Comparison of ENCODE assay signal across 1 cellular context in genomic region chr10:30438016-30438850, GRCh38.
TF ChIP-seq lines count a peak whose summit lies in the region.

No MANE protein-coding gene starts in this region.

TF ChIP-seq in HepG2, 621 proteins besides CTCF, POLR2A, EP300 and RAD21 (continues in another document):
- peak; percentile 70; the same call in 1 of the 2 replicates for TF ChIP-seq SALL1 (CRISPR knock-in tag; IDR thresholded peaks at IDR 0.05)
- TF ChIP-seq, protein P1, sequence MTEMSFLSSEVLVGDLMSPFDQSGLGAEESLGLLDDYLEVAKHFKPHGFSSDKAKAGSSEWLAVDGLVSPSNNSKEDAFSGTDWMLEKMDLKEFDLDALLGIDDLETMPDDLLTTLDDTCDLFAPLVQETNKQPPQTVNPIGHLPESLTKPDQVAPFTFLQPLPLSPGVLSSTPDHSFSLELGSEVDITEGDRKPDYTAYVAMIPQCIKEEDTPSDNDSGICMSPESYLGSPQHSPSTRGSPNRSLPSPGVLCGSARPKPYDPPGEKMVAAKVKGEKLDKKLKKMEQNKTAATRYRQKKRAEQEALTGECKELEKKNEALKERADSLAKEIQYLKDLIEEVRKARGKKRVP (CRISPR knock-in tag; IDR thresholded peaks at IDR 0.05) = 0 out of 4 replicates have a peak, but pooled peaks of 1 of the 2 experiments have one; percentile 18
- no peak for TF ChIP-seq NRL (CRISPR knock-in tag; IDR thresholded peaks at IDR 0.05; ENCODE audit: borderline replicate concordance)
- TF ChIP-seq, protein P2, sequence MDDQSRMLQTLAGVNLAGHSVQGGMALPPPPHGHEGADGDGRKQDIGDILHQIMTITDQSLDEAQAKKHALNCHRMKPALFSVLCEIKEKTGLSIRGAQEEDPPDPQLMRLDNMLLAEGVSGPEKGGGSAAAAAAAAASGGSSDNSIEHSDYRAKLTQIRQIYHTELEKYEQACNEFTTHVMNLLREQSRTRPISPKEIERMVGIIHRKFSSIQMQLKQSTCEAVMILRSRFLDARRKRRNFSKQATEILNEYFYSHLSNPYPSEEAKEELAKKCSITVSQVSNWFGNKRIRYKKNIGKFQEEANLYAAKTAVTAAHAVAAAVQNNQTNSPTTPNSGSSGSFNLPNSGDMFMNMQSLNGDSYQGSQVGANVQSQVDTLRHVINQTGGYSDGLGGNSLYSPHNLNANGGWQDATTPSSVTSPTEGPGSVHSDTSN (CRISPR knock-in tag; IDR thresholded peaks at IDR 0.05; ENCODE audit: borderline replicate concordance) = no peak
- TF ChIP-seq GFI1 (CRISPR knock-in tag; IDR thresholded peaks at IDR 0.05; ENCODE audit: borderline replicate concordance) = peak; percentile 66; the same call in 1 of the 2 replicates
- no peak for TF ChIP-seq CREB1 (IDR thresholded peaks at IDR 0.05)
- TF ChIP-seq CREB1 (CRISPR knock-in tag; IDR thresholded peaks at IDR 0.05) = peak; percentile 54
- no peak for TF ChIP-seq HOXA3 (CRISPR knock-in tag; IDR thresholded peaks at IDR 0.05)
- TF ChIP-seq KLF11 (CRISPR knock-in tag; IDR thresholded peaks at IDR 0.05) = no peak
- TF ChIP-seq ZIK1 (CRISPR knock-in tag; IDR thresholded peaks at IDR 0.05; ENCODE audit: borderline replicate concordance, low read depth) = no peak
- peak; percentile 43; the same call in 1 of the 2 replicates for TF ChIP-seq HHEX (CRISPR knock-in tag; IDR thresholded peaks at IDR 0.05)
- no peak for TF ChIP-seq ZNF234 (CRISPR knock-in tag; conservative IDR thresholded peaks at IDR 0.05)
- TF ChIP-seq ZNF609 (CRISPR knock-in tag; IDR thresholded peaks at IDR 0.05; ENCODE audit: borderline replicate concordance) = peak; percentile 91
- 0 out of 2 replicates have a peak, but pooled peaks have one; percentile 41 for TF ChIP-seq NKX3-1 (CRISPR knock-in tag; IDR thresholded peaks at IDR 0.05)
- no peak for TF ChIP-seq ZNF136 (CRISPR knock-in tag; IDR thresholded peaks at IDR 0.05; ENCODE audit: low read depth)
- no peak for TF ChIP-seq ZSCAN30 (CRISPR knock-in tag; IDR thresholded peaks at IDR 0.05)
- TF ChIP-seq, protein P3, sequence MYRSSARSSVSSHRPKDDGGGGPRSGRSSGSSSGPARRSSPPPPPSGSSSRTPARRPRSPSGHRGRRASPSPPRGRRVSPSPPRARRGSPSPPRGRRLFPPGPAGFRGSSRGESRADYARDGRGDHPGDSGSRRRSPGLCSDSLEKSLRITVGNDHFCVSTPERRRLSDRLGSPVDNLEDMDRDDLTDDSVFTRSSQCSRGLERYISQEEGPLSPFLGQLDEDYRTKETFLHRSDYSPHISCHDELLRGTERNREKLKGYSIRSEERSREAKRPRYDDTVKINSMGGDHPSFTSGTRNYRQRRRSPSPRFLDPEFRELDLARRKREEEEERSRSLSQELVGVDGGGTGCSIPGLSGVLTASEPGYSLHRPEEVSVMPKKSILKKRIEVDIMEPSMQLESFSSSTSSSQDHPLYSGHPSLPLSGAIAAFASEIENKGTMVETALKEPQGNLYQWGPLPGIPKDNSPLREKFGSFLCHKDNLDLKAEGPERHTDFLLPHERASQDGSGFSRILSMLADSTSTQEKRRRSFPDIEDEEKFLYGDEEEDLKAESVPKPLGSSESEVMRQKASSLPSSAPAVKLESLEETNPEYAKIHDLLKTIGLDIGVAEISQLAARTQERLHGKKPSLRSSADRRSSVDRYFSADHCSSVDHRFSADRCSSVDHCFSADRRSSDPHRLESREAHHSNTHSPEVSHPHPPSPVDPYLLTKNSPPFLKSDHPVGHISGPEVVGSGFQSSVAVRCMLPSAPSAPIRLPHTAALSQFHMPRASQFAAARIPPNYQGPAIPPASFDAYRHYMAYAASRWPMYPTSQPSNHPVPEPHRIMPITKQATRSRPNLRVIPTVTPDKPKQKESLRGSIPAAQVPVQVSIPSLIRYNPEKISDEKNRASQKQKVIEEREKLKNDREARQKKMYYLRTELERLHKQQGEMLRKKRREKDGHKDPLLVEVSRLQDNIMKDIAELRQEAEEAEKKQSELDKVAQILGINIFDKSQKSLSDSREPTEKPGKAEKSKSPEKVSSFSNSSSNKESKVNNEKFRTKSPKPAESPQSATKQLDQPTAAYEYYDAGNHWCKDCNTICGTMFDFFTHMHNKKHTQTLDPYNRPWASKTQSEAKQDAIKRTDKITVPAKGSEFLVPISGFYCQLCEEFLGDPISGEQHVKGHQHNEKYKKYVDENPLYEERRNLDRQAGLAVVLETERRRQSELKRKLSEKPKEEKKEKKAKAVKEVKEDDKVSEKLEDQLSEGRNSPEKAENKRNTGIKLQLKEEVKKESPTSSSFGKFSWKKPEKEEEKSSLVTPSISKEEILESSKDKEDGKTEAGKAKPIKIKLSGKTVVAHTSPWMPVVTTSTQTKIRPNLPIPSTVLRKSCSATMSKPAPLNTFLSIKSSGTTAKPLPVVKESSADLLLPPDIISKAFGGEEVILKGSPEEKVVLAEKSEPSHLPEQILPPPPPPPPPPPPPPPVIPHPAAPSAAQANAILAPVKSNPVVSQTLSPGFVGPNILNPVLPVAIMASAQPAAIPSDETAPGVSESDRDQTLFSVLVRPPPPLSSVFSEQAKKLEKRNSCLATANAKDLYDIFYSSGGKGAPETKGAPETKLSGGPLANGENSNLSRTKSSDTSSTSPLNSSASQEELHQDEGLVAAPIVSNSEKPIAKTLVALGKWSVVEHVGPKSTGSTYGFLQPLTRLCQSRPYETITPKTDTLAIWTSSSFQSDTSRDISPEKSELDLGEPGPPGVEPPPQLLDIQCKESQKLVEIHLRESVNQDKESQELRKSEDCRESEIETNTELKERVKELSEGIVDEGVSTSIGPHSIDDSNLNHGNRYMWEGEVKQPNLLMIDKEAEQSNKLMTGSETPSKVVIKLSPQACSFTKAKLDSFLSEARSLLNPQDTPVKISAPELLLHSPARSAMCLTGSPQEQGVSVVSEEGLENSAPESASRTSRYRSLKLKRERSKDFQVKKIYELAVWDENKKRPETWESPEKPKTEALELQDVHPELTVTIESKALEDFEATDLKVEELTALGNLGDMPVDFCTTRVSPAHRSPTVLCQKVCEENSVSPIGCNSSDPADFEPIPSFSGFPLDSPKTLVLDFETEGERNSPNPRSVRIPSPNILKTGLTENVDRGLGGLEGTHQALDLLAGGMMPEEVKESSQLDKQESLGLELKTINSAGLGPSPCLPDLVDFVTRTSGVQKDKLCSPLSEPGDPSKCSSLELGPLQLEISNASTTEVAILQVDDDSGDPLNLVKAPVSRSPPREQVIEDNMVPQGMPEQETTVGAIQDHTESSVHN (CRISPR knock-in tag; IDR thresholded peaks at IDR 0.05) = no peak
- TF ChIP-seq KDM5A (IDR thresholded peaks at IDR 0.05; ENCODE audit: borderline replicate concordance, low read length) = 0 out of 2 replicates have a peak, but pooled peaks have one; percentile 49
- TF ChIP-seq HNF1A (IDR thresholded peaks at IDR 0.05; ENCODE audit: low read depth) = no peak
- peak; percentile 72; the same call in 1 of the 2 replicates for TF ChIP-seq HNF1A (CRISPR knock-in tag; IDR thresholded peaks at IDR 0.05; ENCODE audit: borderline replicate concordance)
- TF ChIP-seq FOXK1 (CRISPR knock-in tag; IDR thresholded peaks at IDR 0.05; ENCODE audit: borderline replicate concordance, low read depth) = peak; percentile 60; the same call in 1 of the 2 replicates
- 0 out of 2 replicates have a peak, but pooled peaks have one; percentile 45 for TF ChIP-seq CC2D1A (CRISPR knock-in tag; IDR thresholded peaks at IDR 0.05)
- TF ChIP-seq, protein P4, sequence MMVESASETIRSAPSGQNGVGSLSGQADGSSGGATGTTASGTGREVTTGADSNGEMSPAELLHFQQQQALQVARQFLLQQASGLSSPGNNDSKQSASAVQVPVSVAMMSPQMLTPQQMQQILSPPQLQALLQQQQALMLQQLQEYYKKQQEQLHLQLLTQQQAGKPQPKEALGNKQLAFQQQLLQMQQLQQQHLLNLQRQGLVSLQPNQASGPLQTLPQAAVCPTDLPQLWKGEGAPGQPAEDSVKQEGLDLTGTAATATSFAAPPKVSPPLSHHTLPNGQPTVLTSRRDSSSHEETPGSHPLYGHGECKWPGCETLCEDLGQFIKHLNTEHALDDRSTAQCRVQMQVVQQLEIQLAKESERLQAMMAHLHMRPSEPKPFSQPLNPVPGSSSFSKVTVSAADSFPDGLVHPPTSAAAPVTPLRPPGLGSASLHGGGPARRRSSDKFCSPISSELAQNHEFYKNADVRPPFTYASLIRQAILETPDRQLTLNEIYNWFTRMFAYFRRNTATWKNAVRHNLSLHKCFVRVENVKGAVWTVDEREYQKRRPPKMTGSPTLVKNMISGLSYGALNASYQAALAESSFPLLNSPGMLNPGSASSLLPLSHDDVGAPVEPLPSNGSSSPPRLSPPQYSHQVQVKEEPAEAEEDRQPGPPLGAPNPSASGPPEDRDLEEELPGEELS (CRISPR knock-in tag; IDR thresholded peaks at IDR 0.05) = peak; percentile 88
- TF ChIP-seq, protein P5, sequence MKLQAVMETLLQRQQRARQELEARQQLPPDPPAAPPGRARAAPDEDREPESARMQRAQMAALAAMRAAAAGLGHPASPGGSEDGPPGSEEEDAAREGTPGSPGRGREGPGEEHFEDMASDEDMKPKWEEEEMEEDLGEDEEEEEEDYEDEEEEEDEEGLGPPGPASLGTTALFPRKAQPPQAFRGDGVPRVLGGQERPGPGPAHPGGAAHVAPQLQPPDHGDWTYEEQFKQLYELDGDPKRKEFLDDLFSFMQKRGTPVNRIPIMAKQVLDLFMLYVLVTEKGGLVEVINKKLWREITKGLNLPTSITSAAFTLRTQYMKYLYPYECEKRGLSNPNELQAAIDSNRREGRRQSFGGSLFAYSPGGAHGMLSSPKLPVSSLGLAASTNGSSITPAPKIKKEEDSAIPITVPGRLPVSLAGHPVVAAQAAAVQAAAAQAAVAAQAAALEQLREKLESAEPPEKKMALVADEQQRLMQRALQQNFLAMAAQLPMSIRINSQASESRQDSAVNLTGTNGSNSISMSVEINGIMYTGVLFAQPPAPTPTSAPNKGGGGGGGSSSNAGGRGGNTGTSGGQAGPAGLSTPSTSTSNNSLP (IDR thresholded peaks at IDR 0.05; ENCODE audit: low read depth, low read length) = peak; percentile 54; the same call in 1 of the 2 replicates
- peak; percentile 20; the same call in 1 of the 2 replicates for TF ChIP-seq GATAD1 (CRISPR knock-in tag; IDR thresholded peaks at IDR 0.05)
- peak; percentile 25; the same call in 1 of the 2 replicates for TF ChIP-seq REPIN1 (CRISPR knock-in tag; IDR thresholded peaks at IDR 0.05; ENCODE audit: borderline replicate concordance, low read depth)
- TF ChIP-seq ZNF326 (CRISPR knock-in tag; IDR thresholded peaks at IDR 0.05; ENCODE audit: borderline replicate concordance) = no peak
- peak; percentile 93 for TF ChIP-seq SIX4 (CRISPR knock-in tag; IDR thresholded peaks at IDR 0.05)
- peak; percentile 22; the same call in 1 of the 2 replicates for TF ChIP-seq NFIC (IDR thresholded peaks at IDR 0.05; ENCODE audit: low read length)
